28 cellular contexts compared by ENCODE assay signal in the genomic region with DNA sequence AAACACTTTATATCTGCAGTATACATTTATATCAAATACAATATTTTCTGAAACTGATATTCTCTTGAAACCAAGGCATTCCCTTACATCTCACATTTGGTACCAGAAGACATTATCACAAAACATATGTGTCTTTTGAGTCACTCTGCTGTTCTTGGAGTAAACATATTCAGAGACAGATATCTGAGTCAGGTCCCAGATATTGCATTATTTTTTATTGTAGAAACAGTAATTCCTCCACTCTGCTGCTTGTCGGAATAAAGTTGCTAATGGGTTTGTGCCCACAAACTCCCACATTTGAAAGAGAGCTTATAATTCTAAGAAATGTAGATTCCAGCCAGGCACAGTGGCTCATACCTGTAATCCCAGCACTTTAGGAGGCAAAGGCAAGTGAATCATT.
"Had no signal": no experiment of that assay in that cellular context is flagged by ENCODE, and none has a peak within 500 bp of the region (broad histone marks: within the 10 kb centered on the region; RNA-seq: fewer than 3 reads in every experiment).

No MANE protein-coding gene starts in this region.

- H3K4me2 ChIP-seq: KMS-11, SK-N-SH had no signal

- H3K27ac ChIP-seq: KMS-11, Peyer's patch, SJSA1 had no signal

- H3K27me3 ChIP-seq: Peyer's patch, SJSA1 had no signal

- H3K9me3 ChIP-seq: Peyer's patch, SJSA1, SK-N-SH had no signal

- DNase-seq: activated CD4-positive, alpha-beta T cell treated with anti-CD3 and anti-CD28 coated beads, Interleukin-2, amount 10 ng/mL, durations not matched to agents 24 days and 14 days; activated CD4-positive, alpha-beta T cell treated with anti-CD3 and anti-CD28 coated beads, Interleukin-2, amount 50 U/mL, for 48 hours; activated CD8-positive, alpha-beta memory T cell treated with anti-CD3 and anti-CD28 coated beads, Interleukin-2, amount 50 U/mL, for 4 hours; activated CD8-positive, alpha-beta T cell treated with anti-CD3 and anti-CD28 coated beads, Interleukin-2, amount 10 ng/mL, durations not matched to agents 7 days and 5 days; activated effector memory CD4-positive, alpha-beta T cell treated with Interleukin-2 at 50 U/mL for 16 hours; activated naive CD4-positive, alpha-beta T cell; activated naive CD4-positive, alpha-beta T cell treated with anti-CD3 and anti-CD28 coated beads, Interleukin-2, amount 50 U/mL, for 16 hours; activated naive CD8-positive, alpha-beta T cell treated with anti-CD3 and anti-CD28 coated beads for 36 hours; activated T-cell treated with anti-CD3 and anti-CD28 coated beads for 4 hours; activated T-cell treated with anti-CD3 and anti-CD28 coated beads, Interleukin-2, amount 50 U/mL, for 4 hours; caudate nucleus; cerebellar nuclear complex; MM.1S; MV-4-11; NCI-H1092; NCI-H1436 treated with DMSO at 0.1 percent for 48 hours; NCI-H1694 treated with DMSO at 0.1 percent for 48 hours; NCI-H2029; NCI-H345; NCI-H524 treated with DMSO at 0.1 percent for 48 hours; NK-92 treated with Interleukin-12 subunit alpha and Interleukin-12 subunit beta, amount 100 ng/mL, for 24 hours; PC-3; Peyer's patch; RPMI8226; SHP77 treated with DMSO at 0.1 percent for 48 hours; SK-N-SH had no signal

- H3K4me1 ChIP-seq: Peyer's patch, SJSA1 had no signal

- H3K9ac ChIP-seq: KMS-11, SK-N-SH had no signal

- H3K36me3 ChIP-seq: Peyer's patch, SJSA1 had no signal

- H3K4me3 ChIP-seq: Peyer's patch, SJSA1 had no signal

- ATAC-seq: activated CD8-positive, alpha-beta T cell treated with anti-CD3 and anti-CD28 coated beads, Interleukin-2, amount 10 ng/mL, durations not matched to agents 7 days and 5 days; activated T-cell treated with anti-CD3 and anti-CD28 coated beads, Interleukin-2, amount 50 U/mL, for 4 hours; PC-3 had no signal
